ENCODE assay signal across 21 cellular contexts in the genomic region with DNA sequence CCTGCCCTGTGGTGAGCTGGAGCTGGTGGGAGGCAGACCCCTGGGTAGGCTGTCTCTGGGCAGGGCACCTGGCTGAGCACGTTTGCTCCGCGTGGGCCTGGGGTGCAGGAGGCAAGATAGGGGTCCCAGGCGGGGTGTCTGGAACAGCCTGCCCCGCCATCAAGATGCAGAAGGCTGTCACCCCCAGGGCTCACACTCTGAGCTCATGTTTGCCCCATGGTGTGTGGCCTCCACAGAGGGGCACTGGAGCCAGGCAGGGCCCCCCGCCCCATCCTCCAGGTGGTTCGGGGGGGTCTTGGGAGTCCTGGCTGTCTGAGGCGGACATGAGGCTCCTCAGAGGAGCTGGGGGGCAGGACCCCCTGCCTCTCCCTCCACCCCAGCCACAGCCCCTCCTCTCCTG. TPM values are rescaled to one million over a fixed set of nuclear protein-coding genes. Genes with fewer than 3 reads are reported as not detected.
A peak's percentile ranks its signal among the peaks of the same experiment; 100 is the strongest.
DNase-seq lines count a peak whose midpoint lies in the region; ATAC-seq and TF ChIP-seq lines count a peak whose summit lies in the region.
"Had no signal": no experiment of that assay in that cellular context is flagged by ENCODE, and none has a peak within 500 bp of the region (broad histone marks: within the 10 kb centered on the region; RNA-seq: fewer than 3 reads in every experiment).

No MANE protein-coding gene starts in this region.

- no peaks in the 10 kb centered on the region for H3K9me3 Mint-ChIP-seq in stimulated activated naive CD8-positive, alpha-beta T cell treated with anti-CD3 and anti-CD28 coated beads, Interleukin-15, amount 100 ng/mL, for 72 hours
- H3K9me3 Mint-ChIP-seq in chondrocyte (ENCODE audit: low read depth), result no peaks in the 10 kb centered on the region

- H3K36me3 ChIP-seq in mucosa of descending colon (ENCODE audit: low read depth), result no peaks in the 10 kb centered on the region

- no peak for DNase-seq in stimulated activated naive CD8-positive, alpha-beta T cell treated with anti-CD3 and anti-CD28 coated beads, Interleukin-15, amount 100 ng/mL, for 72 hours
- no peak for DNase-seq in stimulated activated naive CD8-positive, alpha-beta T cell treated with anti-CD3 and anti-CD28 coated beads, Interleukin-15, Interleukin-2, amounts not matched to agents 100 U/mL and 50 U/mL, for 24 hours
- peak; percentile 53 for DNase-seq in chondrocyte (ENCODE audit: low spot score)
- DNase-seq in mucosa of descending colon, result no peak
- no peak for DNase-seq in G401 (ENCODE audit: low spot score)
- DNase-seq in cerebellum (ENCODE audit: low spot score), result no peak
- DNase-seq in UCSD-AML1 (lab: John Stamatoyannopoulos, UW; ENCODE audit: unreplicated experiment), result no peak
- DNase-seq: AML-193, COR-L47, DMS153, EL, H9, IMR-90, NCI-H1417 treated with DMSO at 0.1 percent for 48 hours, NCI-H187 treated with DMSO at 0.1 percent for 48 hours, NCI-H2227 treated with DMSO at 0.1 percent for 48 hours, NCI-H510A treated with DMSO at 0.1 percent for 48 hours, NCI-H774 had no signal

- peak; percentile 34 for ATAC-seq in stimulated activated naive CD8-positive, alpha-beta T cell treated with anti-CD3 and anti-CD28 coated beads, Interleukin-15, amount 100 ng/mL, for 72 hours
- no peak for ATAC-seq in stimulated activated naive CD8-positive, alpha-beta T cell treated with anti-CD3 and anti-CD28 coated beads, Interleukin-15, Interleukin-2, amounts not matched to agents 100 U/mL and 50 U/mL, for 24 hours
- ATAC-seq in mucosa of descending colon, result peak; percentile 4
- ATAC-seq: A549, Right ventricle myocardium inferior had no signal

- in situ Hi-C loops in G401 (cut with HindIII; ENCODE audit: low sequenced_read_pairs), result no loop called here

- intact Hi-C loops in mucosa of descending colon (cut with DNase I, micrococcal nuclease), result no loop called here

- peaks cover 36% of the 10 kb centered on the region for H3K27me3 Mint-ChIP-seq in stimulated activated naive CD8-positive, alpha-beta T cell treated with anti-CD3 and anti-CD28 coated beads, Interleukin-15, amount 100 ng/mL, for 72 hours
- H3K27me3 Mint-ChIP-seq in chondrocyte (ENCODE audit: low read depth), result no peaks in the 10 kb centered on the region

- H3K4me3 ChIP-seq in mucosa of descending colon, result no peak overlapping the region
- H3K4me3 ChIP-seq: A549, SK-N-MC had no signal

- H3K4me1 Mint-ChIP-seq in stimulated activated naive CD8-positive, alpha-beta T cell treated with anti-CD3 and anti-CD28 coated beads, Interleukin-15, amount 100 ng/mL, for 72 hours, result peaks cover under 1% of the 10 kb centered on the region
- no peaks in the 10 kb centered on the region for H3K4me1 Mint-ChIP-seq in chondrocyte (ENCODE audit: low read depth)

- H3K27ac Mint-ChIP-seq in stimulated activated naive CD8-positive, alpha-beta T cell treated with anti-CD3 and anti-CD28 coated beads, Interleukin-15, amount 100 ng/mL, for 72 hours, result peak overlapping the region in 1 of 2 donors; percentile 81
- H3K27ac Mint-ChIP-seq in chondrocyte (ENCODE audit: unreplicated experiment), result no peak overlapping the region

- no peak for TF ChIP-seq CTCF in chondrocyte (IDR thresholded peaks at IDR 0.05)
- TF ChIP-seq CTCF in mucosa of descending colon (IDR thresholded peaks at IDR 0.05), result no peak

- H3K4me1 ChIP-seq in mucosa of descending colon (ENCODE audit: low read depth), result no peaks in the 10 kb centered on the region
- H3K4me1 ChIP-seq: A549 had no signal

- no peak overlapping the region for H3K4me3 Mint-ChIP-seq in stimulated activated naive CD8-positive, alpha-beta T cell treated with anti-CD3 and anti-CD28 coated beads, Interleukin-15, amount 100 ng/mL, for 72 hours
- H3K4me3 Mint-ChIP-seq in chondrocyte (ENCODE audit: unreplicated experiment), result no peak overlapping the region
- H3K4me3 Mint-ChIP-seq: H9 had no signal

- no peaks in the 10 kb centered on the region for H3K9me3 ChIP-seq in mucosa of descending colon
- H3K9me3 ChIP-seq: A549 had no signal

- H3K36me3 Mint-ChIP-seq in chondrocyte (ENCODE audit: low read depth), result peaks cover 2% of the 10 kb centered on the region

RNA-seq across cellular contexts. Expression of a gene that starts 28.9 kb away (rescaled TPM):
- total RNA-seq in chondrocyte (49.3 to 106 TPM (median 101 TPM) in 3 replicates), mucosa of descending colon (10 to 100 TPM; 40.9 to 61.0 (median 43.3) TPM), cerebellum (20.2 TPM)
- total RNA-seq in G401 (2014; rRNA removed; shearing (Covaris generic)), result 23.2 and 24.0 TPM in 2 replicates
